ENCODE assay signal across 9 cellular contexts in genomic region chr1:202806845-202807366, GRCh38. TPM values are rescaled to one million over a fixed set of nuclear protein-coding genes. Genes with fewer than 3 reads are reported as not detected.
DNase-seq lines count a peak whose midpoint lies in the region; ATAC-seq and TF ChIP-seq lines count a peak whose summit lies in the region.
"Had no signal": no experiment of that assay in that cellular context is flagged by ENCODE, and none has a peak within 500 bp of the region (broad histone marks: within the 10 kb centered on the region; RNA-seq: fewer than 3 reads in every experiment).

No MANE protein-coding gene starts in this region.

- peak overlapping the region; percentile 67 for H4K5ac ChIP-seq in IMR-90 (ENCODE audit: low read depth, low read length)

- POLR2A ChIA-PET in CD4-positive, alpha-beta T cell (lab: Charles Lee), result interaction anchor here (1.1 kb wide), 1 partner anchor 200 kb away, joined by 4 read pairs; the partner anchor contains the start of gene TMEM183A
- POLR2A ChIA-PET in IMR-90 (lab: Charles Lee; ENCODE audit: unreplicated experiment), result no interaction called here
- POLR2A ChIA-PET in activated CD8-positive, alpha-beta T cell treated with anti-CD3 and anti-CD28 coated beads, Interleukin-2, amount 10 ng/mL, durations not matched to agents 7 days and 5 days (lab: Charles Lee), result interaction anchor here (1.8 kb wide), 1 partner anchor 15 kb away, joined by 4 read pairs; no protein-coding TSS in a partner anchor

- peak overlapping the region; percentile 89 for H2AFZ ChIP-seq in IMR-90 (replicated peaks; ENCODE audit: low read length, poor library complexity)

- peaks cover 4 to 58% of the 10 kb centered on the region in 2 experiments; a peak in 3 of 4 replicates for H3K79me1 ChIP-seq in IMR-90 (ENCODE audit: low read depth in 1 of 2, low read length in 2 of 2)

- H2AK5ac ChIP-seq in IMR-90 (ENCODE audit: low read depth, low read length), result peak overlapping the region; percentile 84

- H3K36me3 Mint-ChIP-seq in CD4-positive, alpha-beta T cell (ENCODE audit: low read depth), result peaks cover 17% of the 10 kb centered on the region
- H3K36me3 Mint-ChIP-seq in activated CD8-positive, alpha-beta T cell treated with anti-CD3 and anti-CD28 coated beads, Interleukin-2, amount 10 ng/mL, durations not matched to agents 7 days and 5 days (ENCODE audit: low read depth), result peaks cover 7% of the 10 kb centered on the region
- H3K36me3 Mint-ChIP-seq in natural killer cell treated with Interleukin-12 subunit alpha and Interleukin-12 subunit beta and Interleukin-15 and Interleukin-18, amount 100 ng/mL, for 72 hours, result no peaks in the 10 kb centered on the region

- peak overlapping the region; percentile 94 for H2AK9ac ChIP-seq in IMR-90 (replicated peaks; ENCODE audit: low read depth, low read length, poor library complexity)

- in situ Hi-C loops in IMR-90 (cut with MboI; ENCODE audit: low sequenced_read_pairs), result no loop called here

- peak overlapping the region; percentile 68; the same call in 1 of the 2 replicates for H2BK120ac ChIP-seq in IMR-90 (ENCODE audit: low read depth, low read length)

- H3K4me3 Mint-ChIP-seq in CD4-positive, alpha-beta T cell, result peak overlapping the region; percentile 87
- peak overlapping the region; percentile 74 for H3K4me3 Mint-ChIP-seq in activated CD8-positive, alpha-beta T cell treated with anti-CD3 and anti-CD28 coated beads, Interleukin-2, amount 10 ng/mL, durations not matched to agents 7 days and 5 days
- H3K4me3 Mint-ChIP-seq in natural killer cell treated with Interleukin-12 subunit alpha and Interleukin-12 subunit beta and Interleukin-15 and Interleukin-18, amount 100 ng/mL, for 72 hours, result peak overlapping the region; percentile 89

- peak overlapping the region; percentile 94 for H2BK5ac ChIP-seq in IMR-90 (ENCODE audit: low read depth, low read length, poor library complexity, severe bottlenecking)

- H3K27me3 ChIP-seq in CD4-positive, alpha-beta T cell (ENCODE audit: control insufficient read depth, insufficient read depth, low read length), result no peaks in the 10 kb centered on the region
- no peaks in the 10 kb centered on the region for H3K27me3 ChIP-seq in IMR-90 (ENCODE audit: control insufficient read depth, insufficient read depth, low read length)

- CTCF ChIA-PET in CD4-positive, alpha-beta T cell (lab: Charles Lee), result no interaction called here
- CTCF ChIA-PET in IMR-90 (lab: Yijun Ruan, JAX), result no interaction called here
- CTCF ChIA-PET in activated CD8-positive, alpha-beta T cell treated with anti-CD3 and anti-CD28 coated beads, Interleukin-2, amount 10 ng/mL, durations not matched to agents 7 days and 5 days (lab: Charles Lee), result interaction anchor here (0.8 kb wide), 1 partner anchor 34 kb away, joined by 3 read pairs; no protein-coding TSS in a partner anchor

- no peaks in the 10 kb centered on the region for H3K36me3 ChIP-seq in IMR-90 (ENCODE audit: control insufficient read depth, insufficient read depth, low read length)
- H3K36me3 ChIP-seq in urinary bladder (ENCODE audit: insufficient read depth), result no peaks in the 10 kb centered on the region

- dilution Hi-C loops in IMR-90 (cut with HindIII; ENCODE audit: low sequenced_read_pairs, unreplicated experiment), result no loop called here

- no peaks in the 10 kb centered on the region for H3K9me3 ChIP-seq in CD4-positive, alpha-beta T cell (ENCODE audit: control insufficient read depth, low read length)
- H3K9me3 ChIP-seq in IMR-90 (ENCODE audit: control insufficient read depth, insufficient read depth, low read length), result no peaks in the 10 kb centered on the region

- peaks cover 50% of the 10 kb centered on the region for H4K20me1 ChIP-seq in IMR-90 (ENCODE audit: insufficient read depth, low read length)

- H3K14ac ChIP-seq in IMR-90 (replicated peaks; ENCODE audit: low read depth, low read length), result peak overlapping the region; percentile 88

- peak overlapping the region; percentile 93 for H3K4ac ChIP-seq in IMR-90 (ENCODE audit: low read depth, low read length)

- TF ChIP-seq CTCF in CD4-positive, alpha-beta T cell (IDR thresholded peaks at IDR 0.05), result no peak
- TF ChIP-seq CTCF in IMR-90 (conservative IDR thresholded peaks at IDR 0.05; ENCODE audit: low read depth, low read length) (no peak), fibroblast of mammary gland (conservative IDR thresholded peaks at IDR 0.05; ENCODE audit: control insufficient read depth, insufficient read depth, low read depth, low read length) (no peak)

- H3K27ac Mint-ChIP-seq in CD4-positive, alpha-beta T cell, result peak overlapping the region; percentile 81
- H3K27ac Mint-ChIP-seq in activated CD8-positive, alpha-beta T cell treated with anti-CD3 and anti-CD28 coated beads, Interleukin-2, amount 10 ng/mL, durations not matched to agents 7 days and 5 days, result peak overlapping the region; percentile 88
- peak overlapping the region; percentile 89 to 97 for H3K27ac Mint-ChIP-seq in natural killer cell treated with Interleukin-12 subunit alpha and Interleukin-12 subunit beta and Interleukin-15 and Interleukin-18, amount 100 ng/mL, for 72 hours

- H3K23ac ChIP-seq in IMR-90 (ENCODE audit: low read depth, low read length), result peak overlapping the region; percentile 94

- no TSS peak for BruUV-seq in IMR-90 (replicated peaks; lab: Mats Ljungman, UMichigan)

- no peaks in the 10 kb centered on the region for H3K9me3 Mint-ChIP-seq in CD4-positive, alpha-beta T cell
- H3K9me3 Mint-ChIP-seq in activated CD8-positive, alpha-beta T cell treated with anti-CD3 and anti-CD28 coated beads, Interleukin-2, amount 10 ng/mL, durations not matched to agents 7 days and 5 days (ENCODE audit: insufficient read depth), result no peaks in the 10 kb centered on the region
- no peaks in the 10 kb centered on the region for H3K9me3 Mint-ChIP-seq in natural killer cell treated with Interleukin-12 subunit alpha and Interleukin-12 subunit beta and Interleukin-15 and Interleukin-18, amount 100 ng/mL, for 72 hours

- H3K4me3 ChIP-seq in IMR-90 (ENCODE audit: insufficient read depth, low read depth, low read length), result peak overlapping the region; percentile 100
- peak overlapping the region; percentile 71 for H3K4me3 ChIP-seq in fibroblast of mammary gland (ENCODE audit: control insufficient read depth, low read depth, low read length)
- peak overlapping the region; percentile 96 for H3K4me3 ChIP-seq in urinary bladder (ENCODE audit: low read depth, low read length)

- peaks cover 8% of the 10 kb centered on the region; the same call in 1 of the 2 replicates for H3K9me1 ChIP-seq in IMR-90 (ENCODE audit: insufficient read depth, low read length)

- no peak overlapping the region; the same call in 1 of the 2 replicates for H2BK20ac ChIP-seq in IMR-90 (ENCODE audit: low read depth, low read length)

- no peak overlapping the region; the same call in 2 of the 3 replicates for H2BK15ac ChIP-seq in IMR-90 (ENCODE audit: low read depth, low read length)

- H3K27me3 Mint-ChIP-seq in CD4-positive, alpha-beta T cell, result no peaks in the 10 kb centered on the region
- H3K27me3 Mint-ChIP-seq in activated CD8-positive, alpha-beta T cell treated with anti-CD3 and anti-CD28 coated beads, Interleukin-2, amount 10 ng/mL, durations not matched to agents 7 days and 5 days (ENCODE audit: low read depth), result peaks cover 13% of the 10 kb centered on the region
- H3K27me3 Mint-ChIP-seq in natural killer cell treated with Interleukin-12 subunit alpha and Interleukin-12 subunit beta and Interleukin-15 and Interleukin-18, amount 100 ng/mL, for 72 hours, result no peaks in the 10 kb centered on the region

- peak in 5 of 10 experiments; percentile 2 to 40 (median 8) for DNase-seq in CD4-positive, alpha-beta T cell
- DNase-seq in IMR-90 (no peak), fibroblast of mammary gland (ENCODE audit: low read depth) (no peak)
- DNase-seq in activated CD8-positive, alpha-beta T cell treated with anti-CD3 and anti-CD28 coated beads, Interleukin-2, amount 10 ng/mL, durations not matched to agents 7 days and 5 days, result peak; percentile 42
- DNase-seq in natural killer cell treated with Interleukin-12 subunit alpha and Interleukin-12 subunit beta and Interleukin-15 and Interleukin-18, amount 100 ng/mL, for 72 hours (ENCODE audit: low spot score), result no peak

- peak overlapping the region; percentile 99 for H3K4me2 ChIP-seq in IMR-90 (ENCODE audit: low read depth, low read length)

- H3K4me1 ChIP-seq in IMR-90 (ENCODE audit: control insufficient read depth, insufficient read depth, low read length) (peaks cover 10% of the 10 kb centered on the region), urinary bladder (ENCODE audit: insufficient read depth) (no peaks in the 10 kb centered on the region)

- no peak for TF ChIP-seq POLR2A in IMR-90 (IDR thresholded peaks at IDR 0.05; ENCODE audit: low read depth, low read length)

- intact Hi-C loops in CD4-positive, alpha-beta T cell (cut with DNase I, micrococcal nuclease), result loop anchor here in 1 of 2 experiments (10.0 kb wide), 1 partner anchor 1048 kb away; no protein-coding TSS in a partner anchor
- intact Hi-C loops in IMR-90 (cut with micrococcal nuclease), result loop anchor here (5.0 kb wide), 1 partner anchor 40 kb away; no protein-coding TSS in a partner anchor

- peak overlapping the region; percentile 57; the same call in 1 of the 2 replicates for H4K91ac ChIP-seq in IMR-90 (ENCODE audit: insufficient read depth, low read depth, low read length)

- peak overlapping the region; percentile 97 for H3K9ac ChIP-seq in IMR-90 (ENCODE audit: low read depth, low read length)

- H3K56ac ChIP-seq in IMR-90 (ENCODE audit: extremely low read depth, insufficient read depth, low read length), result peak overlapping the region; percentile 54

- H3K4me1 Mint-ChIP-seq in CD4-positive, alpha-beta T cell (ENCODE audit: low read depth), result peaks cover 67% of the 10 kb centered on the region
- peaks cover 69% of the 10 kb centered on the region for H3K4me1 Mint-ChIP-seq in activated CD8-positive, alpha-beta T cell treated with anti-CD3 and anti-CD28 coated beads, Interleukin-2, amount 10 ng/mL, durations not matched to agents 7 days and 5 days (ENCODE audit: low read depth)
- H3K4me1 Mint-ChIP-seq in natural killer cell treated with Interleukin-12 subunit alpha and Interleukin-12 subunit beta and Interleukin-15 and Interleukin-18, amount 100 ng/mL, for 72 hours (ENCODE audit: low read depth in 2 of 2), result peaks cover 49 to 50% of the 10 kb centered on the region in 2 donors

- peak overlapping the region; percentile 53 for H3K27ac ChIP-seq in CD4-positive, alpha-beta T cell (ENCODE audit: low read depth, low read length)
- H3K27ac ChIP-seq in IMR-90 (ENCODE audit: insufficient read depth, low read length), result peak overlapping the region; percentile 86
- H3K27ac ChIP-seq in urinary bladder (ENCODE audit: low read depth), result peak overlapping the region; percentile 83

- no peak for TF ChIP-seq RAD21 in IMR-90 (IDR thresholded peaks at IDR 0.05; ENCODE audit: low read length)

- WGBS in IMR-90 (ENCODE audit: extremely low coverage in 2 of 2, insufficient read length in 1 of 2), 2 experiments, result 0% methylated on average over 1 of the region's 44 CpGs; no CpG with 5 or more reads in 1 of the 2 experiments
- WGBS in urinary bladder, result under 1% methylated on average over 44 of the region's 44 CpGs

- peak overlapping the region; percentile 10 for H3K18ac ChIP-seq in IMR-90 (ENCODE audit: low read depth, low read length)

- ATAC-seq in CD4-positive, alpha-beta T cell (ENCODE audit: poor library complexity), result peak; percentile 7
- ATAC-seq in IMR-90 (ENCODE audit: low read depth) (no peak), HG02981 (IDR thresholded peaks at IDR 0.05; ENCODE audit: unreplicated experiment) (no peak), HG03135 (IDR thresholded peaks at IDR 0.05; ENCODE audit: unreplicated experiment) (no peak)
- peak; percentile 8 for ATAC-seq in activated CD8-positive, alpha-beta T cell treated with anti-CD3 and anti-CD28 coated beads, Interleukin-2, amount 10 ng/mL, durations not matched to agents 7 days and 5 days
- ATAC-seq in natural killer cell treated with Interleukin-12 subunit alpha and Interleukin-12 subunit beta and Interleukin-15 and Interleukin-18, amount 100 ng/mL, for 72 hours, result no peak

- peak overlapping the region; percentile 25 to 67; a peak in 2 of 4 replicates for H4K8ac ChIP-seq in IMR-90 (ENCODE audit: low read depth in 2 of 2, low read length in 2 of 2)

RNA-seq across cellular contexts. Expression of gene KDM5B, which starts 1.3 kb away (rescaled TPM):
- 10 to 100 TPM; 74.7 to 84.7 TPM for total RNA-seq in CD4-positive, alpha-beta T cell
- total RNA-seq in IMR-90 (2012; rRNA removed), result 82.1 and 86.4 TPM in 2 replicates
- 28.2 and 28.8 TPM in 2 replicates for polyA plus RNA-seq in IMR-90 (2012; rRNA removed)
- 10.9 and 17.4 TPM in 2 replicates for polyA plus RNA-seq in IMR-90 (2012; cell fraction: cytosol; rRNA removed)
- polyA plus RNA-seq in IMR-90 (2012; cell fraction: nucleus; rRNA removed; ENCODE audit: low replicate concordance), result 25.4 and 114 TPM in 2 replicates
- total RNA-seq in activated CD8-positive, alpha-beta T cell treated with anti-CD3 and anti-CD28 coated beads, Interleukin-2, amount 10 ng/mL, durations not matched to agents 7 days and 5 days, result 10 to 100 TPM; 47.6 to 52.2 TPM
- total RNA-seq in natural killer cell treated with Interleukin-12 subunit alpha and Interleukin-12 subunit beta and Interleukin-15 and Interleukin-18, amount 100 ng/mL, for 72 hours, result 100 to 1,000 TPM in 1 of 2 donors, 10 to 100 TPM in 1; 92.2 to 150 TPM
- 189 TPM for total RNA-seq in urinary bladder
- polyA plus RNA-seq in urinary bladder, result 16.8 TPM

RNA-seq across cellular contexts. Expression of gene PCAT6, which starts 3.8 kb away (rescaled TPM):
- 1 to 10 TPM in 1 of 2 experiments, under 1 TPM in 1; 0.91 to 1.3 TPM for total RNA-seq in CD4-positive, alpha-beta T cell
- total RNA-seq in IMR-90 (2012; rRNA removed) (0.56 TPM in 1 of 2 replicates, not detected in the other), urinary bladder (not detected)
- polyA plus RNA-seq in IMR-90 (2012; rRNA removed) (5.8 and 5.9 TPM in 2 replicates), urinary bladder (2.5 TPM)
- 3.2 and 15.4 TPM in 2 replicates for polyA plus RNA-seq in IMR-90 (2012; cell fraction: cytosol; rRNA removed)
- 8.1 and 20.5 TPM in 2 replicates for polyA plus RNA-seq in IMR-90 (2012; cell fraction: nucleus; rRNA removed; ENCODE audit: low replicate concordance)
- total RNA-seq in activated CD8-positive, alpha-beta T cell treated with anti-CD3 and anti-CD28 coated beads, Interleukin-2, amount 10 ng/mL, durations not matched to agents 7 days and 5 days, result under 1 TPM in 1 of 2 experiments, not detected in 1; 0.83 TPM
- total RNA-seq in natural killer cell treated with Interleukin-12 subunit alpha and Interleukin-12 subunit beta and Interleukin-15 and Interleukin-18, amount 100 ng/mL, for 72 hours, result 1 to 10 TPM; 1.0 to 1.4 TPM
- total RNA-seq: HT1080 had no signal

Comparison
In these comparisons a context has a peak if more than half of its experiments do, and no peak if none do; other contexts are left out.
1. ATAC-seq: peak in CD4-positive, alpha-beta T cell (single experiment) and activated CD8-positive, alpha-beta T cell treated with anti-CD3 and anti-CD28 coated beads, Interleukin-2, amount 10 ng/mL, durations not matched to agents 7 days and 5 days (single experiment); none in IMR-90 (single experiment), natural killer cell treated with Interleukin-12 subunit alpha and Interleukin-12 subunit beta and Interleukin-15 and Interleukin-18, amount 100 ng/mL, for 72 hours (0 of 2), HG02981 (single experiment) and HG03135 (single experiment).
2. Peak in every context shown above with its lines, with median percentiles within 50 percentile points of each other: H3K27ac ChIP-seq, H3K27ac Mint-ChIP-seq, H3K4me3 Mint-ChIP-seq and H3K4me3 ChIP-seq.